In the genomic region with DNA sequence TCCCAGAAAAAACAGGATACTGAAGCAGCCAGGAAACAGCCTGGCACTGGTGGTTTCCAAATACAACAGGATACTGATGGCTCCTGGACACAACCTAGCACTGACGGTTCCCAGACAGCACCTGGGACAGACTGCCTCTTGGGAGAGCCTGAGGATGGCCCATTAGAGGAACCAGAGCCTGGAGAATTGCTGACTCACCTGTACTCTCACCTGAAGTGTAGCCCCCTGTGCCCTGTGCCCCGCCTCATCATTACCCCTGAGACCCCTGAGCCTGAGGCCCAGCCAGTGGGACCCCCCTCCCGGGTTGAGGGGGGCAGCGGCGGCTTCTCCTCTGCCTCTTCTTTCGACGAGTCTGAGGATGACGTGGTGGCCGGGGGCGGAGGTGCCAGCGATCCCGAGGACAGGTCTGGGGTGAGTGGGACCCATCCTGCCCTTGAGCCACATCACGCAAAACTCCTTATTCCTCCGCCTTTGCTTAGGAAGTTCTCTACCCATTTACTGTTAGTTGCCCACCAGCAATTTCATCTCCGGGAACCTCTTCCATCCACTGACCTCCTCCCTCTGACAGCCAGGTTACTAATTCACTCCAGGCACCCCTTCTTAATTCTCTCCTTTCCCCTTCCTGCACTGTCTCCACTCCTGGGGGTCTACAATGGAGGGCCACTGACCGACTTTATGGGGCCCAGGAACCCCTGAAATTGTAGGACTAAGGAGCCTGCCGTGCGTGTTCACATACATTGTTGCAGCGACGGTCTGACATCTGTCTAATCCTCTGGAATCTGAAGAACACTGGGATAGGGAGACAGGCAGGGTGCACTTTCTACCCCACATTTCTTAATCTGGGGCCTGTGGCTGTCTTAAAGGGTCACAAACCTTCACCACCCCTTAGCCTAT, we compare ENCODE assay signal across 8 cellular contexts. TPM values are rescaled to one million over a fixed set of nuclear protein-coding genes. Genes with fewer than 3 reads are reported as not detected.
DNase-seq lines count a peak whose midpoint lies in the region; ATAC-seq, FAIRE-seq and TF ChIP-seq lines count a peak whose summit lies in the region.

No MANE protein-coding gene starts in this region.

- H3K36me3 Mint-ChIP-seq in activated naive CD4-positive, alpha-beta T cell treated with anti-CD3 and anti-CD28 coated beads for 36 hours (ENCODE audit: low read depth), result peaks cover 7% of the 10 kb centered on the region
- peaks cover 11% of the 10 kb centered on the region for H3K36me3 Mint-ChIP-seq in activated naive CD8-positive, alpha-beta T cell treated with anti-CD3 and anti-CD28 coated beads, Interleukin-2, amount 50 U/mL, for 24 hours (ENCODE audit: low read depth)

- peak overlapping the region; percentile 79 for H3K4me3 Mint-ChIP-seq in activated naive CD4-positive, alpha-beta T cell treated with anti-CD3 and anti-CD28 coated beads for 36 hours
- peak overlapping the region; percentile 86 for H3K4me3 Mint-ChIP-seq in activated naive CD8-positive, alpha-beta T cell treated with anti-CD3 and anti-CD28 coated beads, Interleukin-2, amount 50 U/mL, for 24 hours

- H3K27me3 Mint-ChIP-seq in activated naive CD4-positive, alpha-beta T cell treated with anti-CD3 and anti-CD28 coated beads for 36 hours (ENCODE audit: low read depth), result no peaks in the 10 kb centered on the region
- no peaks in the 10 kb centered on the region for H3K27me3 Mint-ChIP-seq in activated naive CD8-positive, alpha-beta T cell treated with anti-CD3 and anti-CD28 coated beads, Interleukin-2, amount 50 U/mL, for 24 hours

- peaks cover 62% of the 10 kb centered on the region for H3K4me1 Mint-ChIP-seq in activated naive CD4-positive, alpha-beta T cell treated with anti-CD3 and anti-CD28 coated beads for 36 hours (ENCODE audit: low read depth)
- H3K4me1 Mint-ChIP-seq in activated naive CD8-positive, alpha-beta T cell treated with anti-CD3 and anti-CD28 coated beads, Interleukin-2, amount 50 U/mL, for 24 hours, result peaks cover 69% of the 10 kb centered on the region

- TF ChIP-seq POLR2A in spleen (IDR thresholded peaks at IDR 0.05), result no peak

- H3K27ac Mint-ChIP-seq in activated naive CD4-positive, alpha-beta T cell treated with anti-CD3 and anti-CD28 coated beads for 36 hours, result peak overlapping the region; percentile 80
- H3K27ac Mint-ChIP-seq in activated naive CD8-positive, alpha-beta T cell treated with anti-CD3 and anti-CD28 coated beads, Interleukin-2, amount 50 U/mL, for 24 hours, result peak overlapping the region; percentile 79

- no peaks in the 10 kb centered on the region for H3K9me3 Mint-ChIP-seq in activated naive CD4-positive, alpha-beta T cell treated with anti-CD3 and anti-CD28 coated beads for 36 hours
- no peaks in the 10 kb centered on the region for H3K9me3 Mint-ChIP-seq in activated naive CD8-positive, alpha-beta T cell treated with anti-CD3 and anti-CD28 coated beads, Interleukin-2, amount 50 U/mL, for 24 hours

- CTCF ChIA-PET in activated naive CD4-positive, alpha-beta T cell treated with anti-CD3 and anti-CD28 coated beads for 36 hours (lab: Charles Lee), result interaction anchor here (1.6 to 2.0 kb wide), 2 partner anchors 37 to 88 kb away, joined by 3 to 5 read pairs; no protein-coding TSS in a partner anchor

- H3K4me1 ChIP-seq in iPS-15b (ENCODE audit: control insufficient read depth, insufficient read depth, low read length) (peaks cover 13% of the 10 kb centered on the region), spleen (peaks cover 50 to 95% (median 80%) of the 10 kb centered on the region in 6 donors)

- intact Hi-C loops in activated naive CD4-positive, alpha-beta T cell treated with anti-CD3 and anti-CD28 coated beads for 36 hours (cut with micrococcal nuclease), result loop anchor here (2.0 to 5.0 kb wide), 4 partner anchors 55 to 634 kb away; a partner anchor contains a TSS
- intact Hi-C loops in spleen (cut with DNase I; ENCODE audit: low total_unique reads), result no loop called here

- no peak for ATAC-seq in activated naive CD8-positive, alpha-beta T cell treated with anti-CD3 and anti-CD28 coated beads, Interleukin-2, amount 50 U/mL, for 24 hours
- no peak for ATAC-seq in HG03460 (IDR thresholded peaks at IDR 0.05; ENCODE audit: unreplicated experiment)

- TF ChIP-seq CTCF in spleen (IDR thresholded peaks at IDR 0.05 in 8 of 11, conservative IDR thresholded peaks at IDR 0.05 in 3 of 11) (no peak), D721Med (IDR thresholded peaks at IDR 0.05; ENCODE audit: insufficient read depth, missing control alignments) (no peak)

- peak overlapping the region; percentile 78 to 96 (median 92) for H3K27ac ChIP-seq in spleen

- FAIRE-seq in GM19239 (lab: Jason Lieb, UNC) (no peak), D721Med (lab: Jason Lieb, UNC) (no peak)

- WGBS in spleen, 5 donors, result 48 to 67% (median 63%) methylated on average over 19 to 20 of the region's 20 CpGs

- H3K36me3 ChIP-seq in iPS-15b (ENCODE audit: control insufficient read depth, insufficient read depth, low read length) (no peaks in the 10 kb centered on the region), spleen (peaks cover 0 to 11% (median under 1%) of the 10 kb centered on the region in 6 donors)

- H3K9me3 ChIP-seq in iPS-15b (ENCODE audit: control insufficient read depth, insufficient read depth, low read length), result no peaks in the 10 kb centered on the region
- H3K9me3 ChIP-seq in spleen, result no peaks in the 10 kb centered on the region

- H3K4me3 ChIP-seq in iPS-15b (ENCODE audit: low read depth, low read length) (peak overlapping the region; percentile 70), spleen (peak overlapping the region; percentile 69 to 84 (median 74))

- peak; percentile 23 for DNase-seq in activated naive CD4-positive, alpha-beta T cell treated with anti-CD3 and anti-CD28 coated beads for 36 hours
- DNase-seq in activated naive CD4-positive, alpha-beta T cell treated with anti-CD3 and anti-CD28 coated beads, Interleukin-2, amount 50 U/mL, for 16 hours, result no peak
- no peak for DNase-seq in activated naive CD8-positive, alpha-beta T cell treated with anti-CD3 and anti-CD28 coated beads, Interleukin-2, amount 50 U/mL, for 24 hours
- DNase-seq in spleen (peak; percentile 83), GM19239 (ENCODE audit: insufficient read length, low spot score) (no peak), D721Med (ENCODE audit: insufficient read length, low spot score) (no peak)

- H3K9ac ChIP-seq in iPS-15b (ENCODE audit: low read depth, low read length), result peak overlapping the region; percentile 47

- H3K27me3 ChIP-seq in iPS-15b (ENCODE audit: control insufficient read depth, insufficient read depth, low read length) (no peaks in the 10 kb centered on the region), spleen (replicated peaks in 1 of 7) (no peaks in the 10 kb centered on the region)

RNA-seq across cellular contexts. Expression of a gene that starts 1.2 kb away (rescaled TPM):
- total RNA-seq in activated naive CD4-positive, alpha-beta T cell treated with anti-CD3 and anti-CD28 coated beads for 36 hours, result 1 to 10 TPM; 4.4 to 4.7 TPM
- total RNA-seq in spleen, result 10 to 100 TPM; 11.1 to 39.2 (median 18.0) TPM
- polyA plus RNA-seq in spleen, result 10 to 100 TPM in 1 of 3 donors, 1 to 10 TPM in 2; 6.8 to 14.3 (median 8.6) TPM

RNA-seq across cellular contexts. Expression of a gene that starts 1.4 kb away (rescaled TPM):
- 10 to 100 TPM; 19.8 to 21.3 TPM for total RNA-seq in activated naive CD4-positive, alpha-beta T cell treated with anti-CD3 and anti-CD28 coated beads for 36 hours
- 10 to 100 TPM; 23.0 to 40.2 (median 32.6) TPM for total RNA-seq in spleen
- polyA plus RNA-seq in spleen, result 10 to 100 TPM; 18.4 to 33.8 (median 21.1) TPM

RNA-seq across cellular contexts. Expression of a gene that starts 27.7 kb away (rescaled TPM):
- 1 to 10 TPM; 6.2 to 9.2 TPM for total RNA-seq in activated naive CD4-positive, alpha-beta T cell treated with anti-CD3 and anti-CD28 coated beads for 36 hours
- 10 to 100 TPM; 12.1 to 27.4 (median 14.8) TPM for total RNA-seq in spleen
- polyA plus RNA-seq in spleen, result 10 to 100 TPM in 1 of 3 donors, 1 to 10 TPM in 2; 3.2 to 10.6 (median 3.5) TPM

RNA-seq across cellular contexts. Expression of a gene that starts 32.1 kb away (rescaled TPM):
- total RNA-seq in activated naive CD4-positive, alpha-beta T cell treated with anti-CD3 and anti-CD28 coated beads for 36 hours, result 10 to 100 TPM; 23.0 to 25.0 TPM
- total RNA-seq in spleen, result 10 to 100 TPM in 3 of 7 donors, 1 to 10 TPM in 4; 6.0 to 16.2 (median 9.8) TPM
- 1 to 10 TPM; 5.2 to 6.8 (median 5.9) TPM for polyA plus RNA-seq in spleen

RNA-seq across cellular contexts. Expression of a gene that starts 32.9 kb away (rescaled TPM):
- 100 to 1,000 TPM; 264 to 312 TPM for total RNA-seq in activated naive CD4-positive, alpha-beta T cell treated with anti-CD3 and anti-CD28 coated beads for 36 hours
- 10 to 100 TPM; 52.9 to 76.9 (median 64.0) TPM for total RNA-seq in spleen
- polyA plus RNA-seq in spleen, result 10 to 100 TPM; 62.7 to 69.2 (median 67.4) TPM

Comparison
In these comparisons a context has a peak if more than half of its experiments do, and no peak if none do; other contexts are left out.
1. DNase-seq: peak in activated naive CD4-positive, alpha-beta T cell treated with anti-CD3 and anti-CD28 coated beads for 36 hours (single experiment) and spleen (single experiment); none in activated naive CD4-positive, alpha-beta T cell treated with anti-CD3 and anti-CD28 coated beads, Interleukin-2, amount 50 U/mL, for 16 hours (single experiment), activated naive CD8-positive, alpha-beta T cell treated with anti-CD3 and anti-CD28 coated beads, Interleukin-2, amount 50 U/mL, for 24 hours (single experiment), GM19239 (single experiment) and D721Med (single experiment).